ENCODE assay signal across 2 cellular contexts in the genomic region with DNA sequence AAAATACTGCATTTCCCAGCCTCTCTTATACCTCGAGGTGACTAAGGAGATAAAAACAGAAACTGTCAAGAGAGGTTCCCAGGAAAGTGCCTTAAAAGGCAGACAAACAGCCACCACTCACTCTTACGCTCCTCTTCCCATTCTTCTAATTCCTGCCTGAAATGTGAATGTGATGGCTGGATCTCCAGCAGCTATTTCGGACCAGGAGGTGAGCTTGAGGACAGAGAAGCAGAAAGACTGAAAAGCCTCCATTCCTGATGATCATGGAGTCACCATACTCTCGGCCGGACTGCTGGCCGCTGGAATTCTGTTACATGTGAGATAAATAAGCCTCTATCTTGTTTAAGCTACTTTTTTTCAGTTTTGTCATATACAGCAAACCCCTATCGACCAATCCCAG.
TF ChIP-seq lines count a peak whose summit lies in the region.

No MANE protein-coding gene starts in this region.

TF ChIP-seq in HEK293, 187 proteins besides CTCF, POLR2A, EP300 and RAD21:
- TF ChIP-seq SETDB1 (IDR thresholded peaks at IDR 0.05; ENCODE audit: insufficient read length, low read length), result peak; percentile 78
- TF ChIP-seq ZNF391 (tag by site-specific recombination; IDR thresholded peaks at IDR 0.05; ENCODE audit: borderline replicate concordance, low read depth), result no peak
- TF ChIP-seq ZNF768 (tag by site-specific recombination; IDR thresholded peaks at IDR 0.05), result no peak

TF ChIP-seq in K562, 482 proteins besides CTCF, POLR2A, EP300 and RAD21:
- TF ChIP-seq SMARCE1 (IDR thresholded peaks at IDR 0.05) (no peak), LARP7 (IDR thresholded peaks at IDR 0.05) (no peak), RBM25 (IDR thresholded peaks at IDR 0.05; ENCODE audit: low read depth, low read length, severe bottlenecking) (peak; percentile 68), SMARCA4 (IDR thresholded peaks at IDR 0.05) (no peak), ETV6 (IDR thresholded peaks at IDR 0.05; ENCODE audit: borderline replicate concordance in 1 of 2, low read depth in 2 of 2, low read length in 1 of 2) (no peak), ETV6 (CRISPR knock-in tag; IDR thresholded peaks at IDR 0.05; ENCODE audit: borderline replicate concordance) (no peak)
- TF ChIP-seq, protein P1, sequence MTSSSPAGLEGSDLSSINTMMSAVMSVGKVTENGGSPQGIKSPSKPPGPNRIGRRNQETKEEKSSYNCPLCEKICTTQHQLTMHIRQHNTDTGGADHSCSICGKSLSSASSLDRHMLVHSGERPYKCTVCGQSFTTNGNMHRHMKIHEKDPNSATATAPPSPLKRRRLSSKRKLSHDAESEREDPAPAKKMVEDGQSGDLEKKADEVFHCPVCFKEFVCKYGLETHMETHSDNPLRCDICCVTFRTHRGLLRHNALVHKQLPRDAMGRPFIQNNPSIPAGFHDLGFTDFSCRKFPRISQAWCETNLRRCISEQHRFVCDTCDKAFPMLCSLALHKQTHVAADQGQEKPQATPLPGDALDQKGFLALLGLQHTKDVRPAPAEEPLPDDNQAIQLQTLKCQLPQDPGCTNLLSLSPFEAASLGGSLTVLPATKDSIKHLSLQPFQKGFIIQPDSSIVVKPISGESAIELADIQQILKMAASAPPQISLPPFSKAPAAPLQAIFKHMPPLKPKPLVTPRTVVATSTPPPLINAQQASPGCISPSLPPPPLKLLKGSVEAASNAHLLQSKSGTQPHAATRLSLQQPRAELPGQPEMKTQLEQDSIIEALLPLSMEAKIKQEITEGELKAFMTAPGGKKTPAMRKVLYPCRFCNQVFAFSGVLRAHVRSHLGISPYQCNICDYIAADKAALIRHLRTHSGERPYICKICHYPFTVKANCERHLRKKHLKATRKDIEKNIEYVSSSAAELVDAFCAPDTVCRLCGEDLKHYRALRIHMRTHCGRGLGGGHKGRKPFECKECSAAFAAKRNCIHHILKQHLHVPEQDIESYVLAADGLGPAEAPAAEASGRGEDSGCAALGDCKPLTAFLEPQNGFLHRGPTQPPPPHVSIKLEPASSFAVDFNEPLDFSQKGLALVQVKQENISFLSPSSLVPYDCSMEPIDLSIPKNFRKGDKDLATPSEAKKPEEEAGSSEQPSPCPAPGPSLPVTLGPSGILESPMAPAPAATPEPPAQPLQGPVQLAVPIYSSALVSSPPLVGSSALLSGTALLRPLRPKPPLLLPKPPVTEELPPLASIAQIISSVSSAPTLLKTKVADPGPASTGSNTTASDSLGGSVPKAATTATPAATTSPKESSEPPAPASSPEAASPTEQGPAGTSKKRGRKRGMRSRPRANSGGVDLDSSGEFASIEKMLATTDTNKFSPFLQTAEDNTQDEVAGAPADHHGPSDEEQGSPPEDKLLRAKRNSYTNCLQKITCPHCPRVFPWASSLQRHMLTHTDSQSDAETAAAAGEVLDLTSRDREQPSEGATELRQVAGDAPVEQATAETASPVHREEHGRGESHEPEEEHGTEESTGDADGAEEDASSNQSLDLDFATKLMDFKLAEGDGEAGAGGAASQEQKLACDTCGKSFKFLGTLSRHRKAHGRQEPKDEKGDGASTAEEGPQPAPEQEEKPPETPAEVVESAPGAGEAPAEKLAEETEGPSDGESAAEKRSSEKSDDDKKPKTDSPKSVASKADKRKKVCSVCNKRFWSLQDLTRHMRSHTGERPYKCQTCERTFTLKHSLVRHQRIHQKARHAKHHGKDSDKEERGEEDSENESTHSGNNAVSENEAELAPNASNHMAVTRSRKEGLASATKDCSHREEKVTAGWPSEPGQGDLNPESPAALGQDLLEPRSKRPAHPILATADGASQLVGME (CRISPR knock-in tag; IDR thresholded peaks at IDR 0.05), result no peak
